9 cellular contexts compared by ENCODE assay signal in the genomic region with DNA sequence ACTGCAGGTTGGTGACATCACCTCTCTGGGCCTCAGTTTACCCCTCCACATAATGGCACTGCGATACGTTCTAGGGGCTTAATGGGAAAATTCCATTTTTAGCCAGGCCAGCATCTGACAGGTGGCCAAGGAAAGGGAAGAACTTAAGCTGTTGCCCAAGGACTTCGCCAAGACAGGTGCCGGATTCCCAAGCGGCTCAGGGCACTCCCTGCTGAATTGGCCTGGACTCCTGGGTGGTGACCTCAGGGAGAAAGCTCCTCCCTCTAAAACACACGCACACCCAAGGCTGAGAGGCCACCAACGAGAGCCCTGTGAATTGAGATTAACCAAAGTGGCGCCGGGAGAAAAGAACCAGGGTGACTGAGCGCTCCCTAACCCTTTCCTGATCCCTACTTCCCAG. TPM values are rescaled to one million over a fixed set of nuclear protein-coding genes. Genes with fewer than 3 reads are reported as not detected.
A peak's percentile ranks its signal among the peaks of the same experiment; 100 is the strongest.
DNase-seq lines count a peak whose midpoint lies in the region; ATAC-seq and TF ChIP-seq lines count a peak whose summit lies in the region.
"Had no signal": no experiment of that assay in that cellular context is flagged by ENCODE, and none has a peak within 500 bp of the region (broad histone marks: within the 10 kb centered on the region; RNA-seq: fewer than 3 reads in every experiment).

No MANE protein-coding gene starts in this region.

- no peaks in the 10 kb centered on the region for H3K9me3 Mint-ChIP-seq in naive thymus-derived CD8-positive, alpha-beta T cell

- H3K9me3 ChIP-seq in duodenal mucosa (ENCODE audit: control insufficient read depth in 1 of 2, low read length in 2 of 2) = no peaks in the 10 kb centered on the region
- no peaks in the 10 kb centered on the region for H3K9me3 ChIP-seq in MG63
- H3K9me3 ChIP-seq: testis had no signal

- TF ChIP-seq POLR2A in NB4 (IDR thresholded peaks at IDR 0.05; ENCODE audit: extremely low read depth, insufficient read length) = no peak

- POLR2A ChIA-PET in naive thymus-derived CD8-positive, alpha-beta T cell (lab: Charles Lee) = interaction anchor here (1.0 to 8.3 kb wide), 8 partner anchors 8 to 178 kb away, joined by 3 to 135 read pairs (median 20); a partner anchor contains a TSS

- H3K4me3 ChIP-seq in NB4 (ENCODE audit: low read depth, low read length) = peak overlapping the region; percentile 56
- peak overlapping the region; percentile 86 to 88 for H3K4me3 ChIP-seq in duodenal mucosa (ENCODE audit: low read depth in 1 of 2, low read length in 2 of 2)
- no peak overlapping the region for H3K4me3 ChIP-seq in MG63

- no peak for DNase-seq in NB4 (ENCODE audit: low read depth)
- no peak for DNase-seq in naive thymus-derived CD8-positive, alpha-beta T cell
- DNase-seq in hippocampal formation (lab: John Stamatoyannopoulos, UW) = no peak
- no peak for DNase-seq in MG63
- no peak for DNase-seq in superior temporal gyrus (ENCODE audit: extremely low spot score)
- DNase-seq: testis had no signal

- peaks cover 0 to 5% (median 0%) of the 10 kb centered on the region in 3 donors for H3K36me3 Mint-ChIP-seq in naive thymus-derived CD8-positive, alpha-beta T cell

- H3K27ac ChIP-seq in C4-2B (peak overlapping the region; percentile 66; the same call in 1 of the 2 replicates), duodenal mucosa (ENCODE audit: low read depth, low read length) (peak overlapping the region; percentile 47)
- H3K27ac ChIP-seq: testis had no signal

- peaks cover 30 to 31% of the 10 kb centered on the region in 2 donors for H3K4me1 ChIP-seq in duodenal mucosa (ENCODE audit: control insufficient read depth in 1 of 2, insufficient read depth in 2 of 2, low read length in 2 of 2)
- H3K4me1 ChIP-seq: testis had no signal

- H3K27me3 Mint-ChIP-seq in naive thymus-derived CD8-positive, alpha-beta T cell = no peaks in the 10 kb centered on the region

- H3K4me1 Mint-ChIP-seq in naive thymus-derived CD8-positive, alpha-beta T cell = peaks cover 14 to 47% (median 32%) of the 10 kb centered on the region in 4 donors

- H3K27ac Mint-ChIP-seq in naive thymus-derived CD8-positive, alpha-beta T cell = peak overlapping the region in 4 of 10 donors; percentile 40 to 75 (median 59)

- no peak for ATAC-seq in naive thymus-derived CD8-positive, alpha-beta T cell
- ATAC-seq in HG03175 (IDR thresholded peaks at IDR 0.05; ENCODE audit: unreplicated experiment) = no peak

- TF ChIP-seq CTCF in C4-2B (conservative IDR thresholded peaks at IDR 0.05) (no peak), NB4 (IDR thresholded peaks at IDR 0.05; ENCODE audit: low read depth, low read length) (no peak)

- H3K9ac ChIP-seq in duodenal mucosa (ENCODE audit: low read depth in 1 of 2, low read length in 2 of 2) = peak overlapping the region; percentile 82 to 94

- no peaks in the 10 kb centered on the region for H3K27me3 ChIP-seq in duodenal mucosa (ENCODE audit: control insufficient read depth in 1 of 2, insufficient read depth in 2 of 2, low read length in 2 of 2)
- no peaks in the 10 kb centered on the region for H3K27me3 ChIP-seq in MG63
- H3K27me3 ChIP-seq: testis had no signal

- H3K36me3 ChIP-seq in duodenal mucosa (ENCODE audit: control insufficient read depth in 1 of 2, insufficient read depth in 2 of 2, low read length in 2 of 2) (peaks cover 0 to 21% of the 10 kb centered on the region in 2 donors), MG63 (no peaks in the 10 kb centered on the region)

- H3K4me3 Mint-ChIP-seq in naive thymus-derived CD8-positive, alpha-beta T cell = peak overlapping the region; percentile 50 to 81 (median 69)

RNA-seq across cellular contexts. Expression of a gene that starts 13.3 kb away (rescaled TPM):
- total RNA-seq in naive thymus-derived CD8-positive, alpha-beta T cell = 10 to 100 TPM; 44.7 to 44.8 TPM
- 10 to 100 TPM in 2 of 3 donors, 1 to 10 TPM in 1; 9.4 to 15.7 (median 11.5) TPM for polyA plus RNA-seq in naive thymus-derived CD8-positive, alpha-beta T cell
- total RNA-seq in MG63 (2014; rRNA removed; shearing (Covaris generic); ENCODE audit: low replicate concordance) = 0.20 and 0.95 TPM in 2 replicates

RNA-seq across cellular contexts. Expression of a gene that starts 24.1 kb away (rescaled TPM):
- 10 to 100 TPM; 18.5 TPM for total RNA-seq in naive thymus-derived CD8-positive, alpha-beta T cell
- 10 to 100 TPM; 17.5 to 32.9 (median 24.2) TPM for polyA plus RNA-seq in naive thymus-derived CD8-positive, alpha-beta T cell
- not detected in 2 replicates for total RNA-seq in MG63 (2014; rRNA removed; shearing (Covaris generic); ENCODE audit: low replicate concordance)

RNA-seq across cellular contexts. Expression of a gene that starts 42.1 kb away (rescaled TPM):
- 10 to 100 TPM; 20.9 to 21.5 TPM for total RNA-seq in naive thymus-derived CD8-positive, alpha-beta T cell
- 10 to 100 TPM in 1 of 3 donors, 1 to 10 TPM in 2; 1.5 to 11.7 (median 3.6) TPM for polyA plus RNA-seq in naive thymus-derived CD8-positive, alpha-beta T cell
- 4.2 and 13.2 TPM in 2 replicates for total RNA-seq in MG63 (2014; rRNA removed; shearing (Covaris generic); ENCODE audit: low replicate concordance)

Comparison
In these comparisons a context has a peak if more than half of its experiments do, and no peak if none do; other contexts are left out.
1. RNA of a gene that starts 13.3 kb away (total RNA-seq): 44.7 to 44.8 TPM in naive thymus-derived CD8-positive, alpha-beta T cell; 0.20 to 0.95 TPM in MG63; every median in the first group is over 10 times any median in the second.
2. RNA of a gene that starts 24.1 kb away (total RNA-seq): 18.5 TPM in naive thymus-derived CD8-positive, alpha-beta T cell; not detected in MG63; every median in the first group is over 10 times any median in the second.